Comparison of ENCODE assay signal across 22 cellular contexts in genomic region chr12:116832353-116832752, GRCh38. TPM values are rescaled to one million over a fixed set of nuclear protein-coding genes. Genes with fewer than 3 reads are reported as not detected.
"Had no signal": no experiment of that assay in that cellular context is flagged by ENCODE, and none has a peak within 500 bp of the region (broad histone marks: within the 10 kb centered on the region; RNA-seq: fewer than 3 reads in every experiment).

No MANE protein-coding gene starts in this region.

- H3K4me3 Mint-ChIP-seq: endodermal cell, naive B cell, nephron had no signal

- H3K27me3 ChIP-seq: colonic mucosa, foreskin keratinocyte, right atrium auricular region, sigmoid colon, stomach, transverse colon had no signal

- DNase-seq: colonic mucosa; dermis blood vessel endothelial cell; endodermal cell; foreskin keratinocyte; kidney; left cardiac atrium; left ventricle myocardium superior; mesenchymal stem cell; naive B cell; occipital lobe; sigmoid colon; small intestine; stimulated activated CD4-positive, alpha-beta T cell treated with anti-CD3 and anti-CD28 coated beads, Interleukin-12 subunit alpha, Interleukin-12 subunit beta, amount 100 ng/mL, for 4 hours; stimulated activated naive CD4-positive, alpha-beta T cell; stomach; substantia nigra; transverse colon had no signal

- H3K9me3 ChIP-seq: colonic mucosa, right atrium auricular region, sigmoid colon, stomach, thoracic aorta, transverse colon had no signal

- H3K27ac Mint-ChIP-seq: endodermal cell, naive B cell, nephron had no signal

- H3K36me3 ChIP-seq: colonic mucosa, right atrium auricular region, sigmoid colon, stomach, thoracic aorta, transverse colon had no signal

- H3K4me3 ChIP-seq: colonic mucosa, lung, right atrium auricular region, sigmoid colon, stomach, thoracic aorta, transverse colon had no signal

- H3K27me3 Mint-ChIP-seq: naive B cell had no signal

- H3K9ac ChIP-seq: parathyroid adenoma had no signal

- H3K4me1 ChIP-seq: colonic mucosa, foreskin keratinocyte, parathyroid adenoma, right atrium auricular region, sigmoid colon, stomach, transverse colon had no signal

- H3K9me3 Mint-ChIP-seq: endodermal cell, nephron had no signal

- ATAC-seq: foreskin keratinocyte, left cardiac atrium, left ventricle myocardium superior had no signal

RNA-seq across cellular contexts. Expression of gene HRK, which starts 48.9 kb away (rescaled TPM):
- total RNA-seq: dermis blood vessel endothelial cell, foreskin keratinocyte had no signal
